ENCODE assay signal across 16 cellular contexts in genomic region chr10:96536129-96536528, GRCh38. TPM values are rescaled to one million over a fixed set of nuclear protein-coding genes. Genes with fewer than 3 reads are reported as not detected.
DNase-seq lines count a peak whose midpoint lies in the region; ATAC-seq, FAIRE-seq and TF ChIP-seq lines count a peak whose summit lies in the region.
"Had no signal": no experiment of that assay in that cellular context is flagged by ENCODE, and none has a peak within 500 bp of the region (broad histone marks: within the 10 kb centered on the region; RNA-seq: fewer than 3 reads in every experiment).

No MANE protein-coding gene starts in this region.

- dilution Hi-C loops in endothelial cell of umbilical vein (cut with MboI; ENCODE audit: extremely low pct_ligation_motif_present, low sequenced_read_pairs) = no loop called here

- 100% methylated on average over 1 of the region's 1 CpG for WGBS in GM12878 (ENCODE audit: insufficient coverage, insufficient replicate concordance, low lambda C conversion rate, missing lambda C conversion rate)
- 87 to 100% (median 97%) methylated on average over 1 of the region's 1 CpG for WGBS in small intestine, 3 donors

- H3K79me2 ChIP-seq in DOHH2 (ENCODE audit: control insufficient read depth, low read length) (peaks cover 21% of the 10 kb centered on the region), GM12878 (ENCODE audit: control insufficient read depth, insufficient read depth, low read length) (no peaks in the 10 kb centered on the region; the same call in none of the 2 replicates), endothelial cell of umbilical vein (ENCODE audit: control insufficient read depth, insufficient read depth, low read length) (peaks cover 63% of the 10 kb centered on the region)

- RAD21 ChIA-PET in GM12878 (lab: Charles Lee; ENCODE audit: unreplicated experiment) = no interaction called here

- TF ChIP-seq POLR2A in GM12878 (IDR thresholded peaks at IDR 0.05; ENCODE audit: low read depth, low read length) = no peak
- TF ChIP-seq POLR2A in endothelial cell of umbilical vein (IDR thresholded peaks at IDR 0.05; ENCODE audit: low read depth, low read length) = no peak

- no peaks in the 10 kb centered on the region for H3K9me2 ChIP-seq in DOHH2 (replicated peaks; ENCODE audit: control insufficient read depth, low read length)

- SMC1A ChIA-PET in GM12878 (lab: Charles Lee; ENCODE audit: uncharacterized antibody, unreplicated experiment) = interaction anchor here (0.7 to 1.6 kb wide), 5 partner anchors 9 to 66 kb away, joined by 3 to 4 read pairs (median 3); no protein-coding TSS in a partner anchor

- no peaks in the 10 kb centered on the region for H4K20me1 ChIP-seq in DOHH2 (ENCODE audit: control insufficient read depth, insufficient read depth, low read depth, low read length)
- H4K20me1 ChIP-seq in GM12878 (ENCODE audit: control insufficient read depth, insufficient read depth) = no peaks in the 10 kb centered on the region
- no peaks in the 10 kb centered on the region for H4K20me1 ChIP-seq in endothelial cell of umbilical vein (replicated peaks; ENCODE audit: control insufficient read depth, extremely low read depth, insufficient read depth, low read length)

- in situ Hi-C loops in GM12878 (cut with MboI) = no loop called here

- no peak for TF ChIP-seq RAD21 in GM12878 (IDR thresholded peaks at IDR 0.05; ENCODE audit: insufficient read depth, low read depth, low read length)

- H3K4me3 ChIP-seq in DOHH2 (ENCODE audit: low read length) = no peak overlapping the region
- no peak overlapping the region for H3K4me3 ChIP-seq in GM12878
- H3K4me3 ChIP-seq in endothelial cell of umbilical vein (replicated peaks in 1 of 3; ENCODE audit: insufficient read depth in 1 of 3, low read depth in 1 of 3, low read length in 3 of 3) = no peak overlapping the region
- H3K4me3 ChIP-seq in small intestine (ENCODE audit: low read depth in 1 of 2, low read length in 2 of 2) = no peak overlapping the region
- H3K4me3 ChIP-seq: GM23338 had no signal

- H3K36me3 ChIP-seq in DOHH2 (ENCODE audit: control insufficient read depth, low read length) = peaks cover 59% of the 10 kb centered on the region
- H3K36me3 ChIP-seq in GM12878 (ENCODE audit: control insufficient read depth in 2 of 2, insufficient read depth in 2 of 2, low read length in 1 of 2) = peaks cover 2 to 11% of the 10 kb centered on the region in 2 experiments; a peak in 3 of 4 replicates
- H3K36me3 ChIP-seq in endothelial cell of umbilical vein (ENCODE audit: control insufficient read depth in 2 of 2, extremely low read depth in 1 of 2, insufficient read depth in 2 of 2, low read length in 2 of 2) = peaks cover 2 to 3% of the 10 kb centered on the region in 2 experiments
- peaks cover 5% of the 10 kb centered on the region in 2 donors for H3K36me3 ChIP-seq in small intestine (ENCODE audit: control insufficient read depth in 2 of 2, insufficient read depth in 2 of 2, low read length in 2 of 2)

- 0 out of 2 replicates have a peak overlapping the region, but pooled peaks have one; percentile 15 for H3K4me2 ChIP-seq in DOHH2 (ENCODE audit: low read length)
- H3K4me2 ChIP-seq in GM12878 (ENCODE audit: control insufficient read depth, insufficient read depth) = no peak overlapping the region
- no peak overlapping the region for H3K4me2 ChIP-seq in endothelial cell of umbilical vein (ENCODE audit: insufficient read depth, low read length)
- H3K4me2 ChIP-seq: GM23338 had no signal

- no TSS peak for BruUV-seq in GM12878 (replicated peaks; lab: Mats Ljungman, UMichigan)
- no TSS peak for BruUV-seq in endothelial cell of umbilical vein (replicated peaks; lab: Mats Ljungman, UMichigan)

- TF ChIP-seq EP300 in GM12878 (IDR thresholded peaks at IDR 0.05; ENCODE audit: borderline replicate concordance in 1 of 2, control insufficient read depth in 1 of 2, low read depth in 2 of 2, low read length in 2 of 2) = no peak

- H3K27me3 ChIP-seq in DOHH2 (ENCODE audit: control insufficient read depth, low read length) (no peaks in the 10 kb centered on the region), GM12878 (replicated peaks in 1 of 2; ENCODE audit: control insufficient read depth in 2 of 2, insufficient read depth in 2 of 2, low read length in 1 of 2) (no peaks in the 10 kb centered on the region), endothelial cell of umbilical vein (ENCODE audit: control insufficient read depth in 2 of 2, insufficient read depth in 2 of 2, low read length in 2 of 2) (no peaks in the 10 kb centered on the region), small intestine (ENCODE audit: control insufficient read depth in 2 of 2, insufficient read depth in 2 of 2, low read length in 2 of 2) (no peaks in the 10 kb centered on the region)

- H3K9ac ChIP-seq in GM12878 (ENCODE audit: control insufficient read depth, insufficient read depth, low read length) = no peak overlapping the region
- H3K9ac ChIP-seq in endothelial cell of umbilical vein (replicated peaks; ENCODE audit: extremely low read depth, insufficient read depth, low read length) = no peak overlapping the region

- POLR2A ChIA-PET in GM12878 (lab: Charles Lee) = no interaction called here
- POLR2A ChIA-PET in endothelial cell of umbilical vein (lab: Charles Lee) = no interaction called here

- DNase-seq in GM12878 (ENCODE audit: low read depth, low spot score) = no peak
- peak; percentile 20 for DNase-seq in endothelial cell of umbilical vein (ENCODE audit: low read depth, low spot score)
- no peak for DNase-seq in small intestine
- DNase-seq in amygdala (lab: John Stamatoyannopoulos, UW) = no peak
- DNase-seq in substantia nigra (lab: John Stamatoyannopoulos, UW) = no peak
- DNase-seq: C1 segment of cervical spinal cord; CD4-positive, alpha-beta T cell; DMS153; DMS79 treated with DMSO at 0.1 percent for 48 hours; GF-D8; H7 had no signal

- H2AFZ ChIP-seq in GM12878 (ENCODE audit: control insufficient read depth, low read depth, low read length) (no peak overlapping the region), endothelial cell of umbilical vein (ENCODE audit: low read depth, low read length) (no peak overlapping the region)
- H2AFZ ChIP-seq: GM23338 had no signal

- CTCF ChIA-PET in GM12878 (lab: Yijun Ruan, JAX) = interaction anchor here (0.6 to 1.8 kb wide), 7 partner anchors 12 to 161 kb away, joined by 3 to 6 read pairs (median 4); no protein-coding TSS in a partner anchor
- CTCF ChIA-PET in endothelial cell of umbilical vein (lab: Charles Lee) = interaction anchor here (0.8 to 1.9 kb wide), 5 partner anchors 9 to 166 kb away, joined by 3 to 12 read pairs (median 4); partner anchors contain the start of gene TLL2

- H3K4me1 ChIP-seq in DOHH2 (ENCODE audit: control insufficient read depth, low read length) (peaks cover 15% of the 10 kb centered on the region), GM12878 (ENCODE audit: control insufficient read depth, insufficient read depth, low read length) (no peaks in the 10 kb centered on the region), endothelial cell of umbilical vein (ENCODE audit: control insufficient read depth, extremely low read depth, insufficient read depth, low read length) (no peaks in the 10 kb centered on the region), small intestine (ENCODE audit: control insufficient read depth in 2 of 2, insufficient read depth in 1 of 2, low read depth in 1 of 2, low read length in 1 of 2) (no peaks in the 10 kb centered on the region)

- peaks cover 11% of the 10 kb centered on the region; the same call in 1 of the 2 replicates for H3F3A ChIP-seq in DOHH2 (ENCODE audit: control insufficient read depth, insufficient read depth)

- ATAC-seq in GM12878 (no peak), GM19023 (IDR thresholded peaks at IDR 0.05; ENCODE audit: unreplicated experiment) (no peak)
- ATAC-seq: GM23338 had no signal

- H3K27ac ChIP-seq in DOHH2 (ENCODE audit: low read depth, low read length) (no peak overlapping the region), GM12878 (ENCODE audit: control insufficient read depth, insufficient read depth) (no peak overlapping the region), endothelial cell of umbilical vein (ENCODE audit: insufficient read depth, low read depth, low read length) (no peak overlapping the region), small intestine (ENCODE audit: low read depth in 1 of 2, low read length in 1 of 2) (no peak overlapping the region), substantia nigra (ENCODE audit: low read depth, low read length, poor library complexity, severe bottlenecking) (no peak overlapping the region)
- H3K27ac ChIP-seq: HL-60 had no signal

- H3K9me1 ChIP-seq in endothelial cell of umbilical vein (replicated peaks; ENCODE audit: control insufficient read depth, extremely low read depth, insufficient read depth, low read length) = no peaks in the 10 kb centered on the region

- no peak for TF ChIP-seq CTCF in DOHH2 (IDR thresholded peaks at IDR 0.05; ENCODE audit: low read depth, low read length, poor library complexity, severe bottlenecking)
- no peak for TF ChIP-seq CTCF in GM12878 (IDR thresholded peaks at IDR 0.05 in 2 of 3, conservative IDR thresholded peaks at IDR 0.05 in 1 of 3; ENCODE audit: control insufficient read depth in 2 of 3, extremely low read depth in 1 of 3, insufficient read depth in 1 of 3, low read depth in 3 of 3, low read length in 3 of 3)
- no peak for TF ChIP-seq CTCF in endothelial cell of umbilical vein (IDR thresholded peaks at IDR 0.05; ENCODE audit: extremely low read depth in 1 of 2, insufficient read depth in 1 of 2, low read depth in 1 of 2, low read length in 2 of 2)

- no peaks in the 10 kb centered on the region for H3K9me3 ChIP-seq in DOHH2 (ENCODE audit: control insufficient read depth, insufficient read depth, low read length)
- H3K9me3 ChIP-seq in GM12878 (replicated peaks; ENCODE audit: control insufficient read depth, insufficient read depth, low read length) = no peaks in the 10 kb centered on the region
- H3K9me3 ChIP-seq in endothelial cell of umbilical vein (replicated peaks; ENCODE audit: control insufficient read depth, insufficient read depth, low read length) = no peaks in the 10 kb centered on the region
- H3K9me3 ChIP-seq in small intestine (ENCODE audit: control insufficient read depth, low read depth) = no peaks in the 10 kb centered on the region

- intact Hi-C loops in GM12878 (cut with micrococcal nuclease; ENCODE audit: unreplicated experiment) (loop anchor here (2.0 kb wide), 1 partner anchor 37 kb away; no protein-coding TSS in a partner anchor), endothelial cell of umbilical vein (cut with micrococcal nuclease) (no loop called here)

- FAIRE-seq in GM12878 (lab: Jason Lieb, UNC) (no peak), endothelial cell of umbilical vein (lab: Jason Lieb, UNC) (no peak), small intestine (lab: Jason Lieb, UNC) (peak; percentile 23)
- FAIRE-seq: GM18507 had no signal

RNA-seq across cellular contexts. Expression of gene TLL2, which starts 22.4 kb away (rescaled TPM):
- 1.0 and 1.1 TPM in 2 replicates for total RNA-seq in GM12878 (2013; cell fraction: nucleolus; rRNA removed)
- total RNA-seq in GM12878 (2014; rRNA removed) = 0.33 and 0.34 TPM in 2 replicates
- total RNA-seq in GM12878 (2014; rRNA removed; fragmentation: Illumina TruSeq; extraction: Trizol) = 0.14 and 0.22 TPM in 2 replicates
- 0.51 and 0.72 TPM in 2 replicates for total RNA-seq in GM12878 (2021)
- 0.03 TPM for polyA plus RNA-seq in GM12878 (2011; ENCODE audit: low read depth)
- polyA plus RNA-seq in GM12878 (2011; rRNA removed) = 0.33 and 0.71 TPM in 2 replicates
- polyA plus RNA-seq in GM12878 (2011; cell fraction: cytosol; rRNA removed) = 0.33 and 0.57 TPM in 2 replicates
- 1.2 and 1.8 TPM in 2 replicates for polyA plus RNA-seq in GM12878 (2011; cell fraction: nucleus; rRNA removed)
- 0.18 and 0.28 TPM in 2 replicates for polyA plus RNA-seq in GM12878 (2012)
- polyA plus RNA-seq in GM12878 (2014; fragmentation: Illumina TruSeq; extraction: Trizol) = 0.31 and 0.55 TPM in 2 replicates
- polyA plus RNA-seq in GM12878 (2014; fragmentation: Nextera tagmentation; extraction: Ambion mirVana) = under 1 TPM; 0.02 to 0.29 TPM
- polyA plus RNA-seq in GM12878 (2014; rRNA removed) = 0.78 and 0.80 TPM in 2 replicates
- polyA plus RNA-seq in GM12878 (2016; fragmentation: Nextera tagmentation; extraction: Ambion mirVana) = 1 to 10 TPM; 1.5 to 2.1 TPM
- 0.29 and 0.52 TPM in 2 replicates for polyA minus RNA-seq in GM12878 (2011; rRNA and poly(A)+ RNA removed)
- polyA minus RNA-seq in GM12878 (2011; cell fraction: cytosol; rRNA and poly(A)+ RNA removed) = not detected in 2 replicates
- 0.97 and 2.4 TPM in 2 replicates for polyA minus RNA-seq in GM12878 (2011; cell fraction: nucleus; rRNA and poly(A)+ RNA removed)
- total RNA-seq in endothelial cell of umbilical vein = 0.05 and 0.20 TPM in 2 replicates
- polyA plus RNA-seq in endothelial cell of umbilical vein = 0.03 and 0.10 TPM in 2 replicates
- 0.01 and 0.03 TPM in 2 replicates for polyA plus RNA-seq in endothelial cell of umbilical vein (2011; cell fraction: cytosol; rRNA removed)
- polyA plus RNA-seq in endothelial cell of umbilical vein (2011; cell fraction: nucleus; rRNA removed) = 0.06 TPM in 1 of 2 replicates, not detected in the other
- polyA plus RNA-seq in endothelial cell of umbilical vein (2012) = 0.03 and 0.05 TPM in 2 replicates
- 0.13 and 0.32 TPM in 2 replicates for polyA minus RNA-seq in endothelial cell of umbilical vein
- not detected for polyA minus RNA-seq in endothelial cell of umbilical vein (2011; cell fraction: cytosol; rRNA and poly(A)+ RNA removed)
- polyA minus RNA-seq in endothelial cell of umbilical vein (2011; cell fraction: nucleus; rRNA and poly(A)+ RNA removed) = 0.48 TPM in 1 of 2 replicates, not detected in the other
- under 1 TPM in 2 of 3 donors, not detected in 1; 0.46 to 0.54 TPM for polyA plus RNA-seq in small intestine
- total RNA-seq: CD4-positive, alpha-beta T cell had no signal

RNA-seq across cellular contexts. Expression of gene TM9SF3, which starts 50.7 kb away (rescaled TPM):
- 109 TPM in 2 replicates for total RNA-seq in GM12878 (2013; cell fraction: nucleolus; rRNA removed)
- 34.7 and 42.5 TPM in 2 replicates for total RNA-seq in GM12878 (2014; rRNA removed)
- total RNA-seq in GM12878 (2014; rRNA removed; fragmentation: Illumina TruSeq; extraction: Trizol) = 43.5 and 45.9 TPM in 2 replicates
- 65.9 and 71.5 TPM in 2 replicates for total RNA-seq in GM12878 (2021)
- polyA plus RNA-seq in GM12878 (2011; ENCODE audit: low read depth) = 17.5 TPM
- polyA plus RNA-seq in GM12878 (2011; rRNA removed) = 46.3 and 87.7 TPM in 2 replicates
- polyA plus RNA-seq in GM12878 (2011; cell fraction: cytosol; rRNA removed) = 20.9 and 40.4 TPM in 2 replicates
- 20.9 and 21.5 TPM in 2 replicates for polyA plus RNA-seq in GM12878 (2011; cell fraction: nucleus; rRNA removed)
- polyA plus RNA-seq in GM12878 (2012) = 35.8 and 41.6 TPM in 2 replicates
- polyA plus RNA-seq in GM12878 (2014; fragmentation: Illumina TruSeq; extraction: Trizol) = 46.8 and 69.3 TPM in 2 replicates
- 10 to 100 TPM; 17.1 to 20.4 TPM for polyA plus RNA-seq in GM12878 (2014; fragmentation: Nextera tagmentation; extraction: Ambion mirVana)
- polyA plus RNA-seq in GM12878 (2014; rRNA removed) = 23.5 and 26.5 TPM in 2 replicates
- 10 to 100 TPM; 73.1 to 85.4 TPM for polyA plus RNA-seq in GM12878 (2016; fragmentation: Nextera tagmentation; extraction: Ambion mirVana)
- 77.9 and 91.5 TPM in 2 replicates for polyA minus RNA-seq in GM12878 (2011; rRNA and poly(A)+ RNA removed)
- 26.9 and 28.9 TPM in 2 replicates for polyA minus RNA-seq in GM12878 (2011; cell fraction: cytosol; rRNA and poly(A)+ RNA removed)
- polyA minus RNA-seq in GM12878 (2011; cell fraction: nucleus; rRNA and poly(A)+ RNA removed) = 35.7 and 51.8 TPM in 2 replicates
- 142 and 144 TPM in 2 replicates for total RNA-seq in endothelial cell of umbilical vein
- polyA plus RNA-seq in endothelial cell of umbilical vein = 88.6 and 133 TPM in 2 replicates
- 60.8 and 72.8 TPM in 2 replicates for polyA plus RNA-seq in endothelial cell of umbilical vein (2011; cell fraction: cytosol; rRNA removed)
- polyA plus RNA-seq in endothelial cell of umbilical vein (2011; cell fraction: nucleus; rRNA removed) = 43.7 and 70.9 TPM in 2 replicates
- polyA plus RNA-seq in endothelial cell of umbilical vein (2012) = 83.0 and 137 TPM in 2 replicates
- 91.4 and 108 TPM in 2 replicates for polyA minus RNA-seq in endothelial cell of umbilical vein
- 42.2 TPM for polyA minus RNA-seq in endothelial cell of umbilical vein (2011; cell fraction: cytosol; rRNA and poly(A)+ RNA removed)
- polyA minus RNA-seq in endothelial cell of umbilical vein (2011; cell fraction: nucleus; rRNA and poly(A)+ RNA removed) = 85.2 and 115 TPM in 2 replicates
- polyA plus RNA-seq in small intestine = 10 to 100 TPM; 30.3 to 91.1 (median 34.0) TPM
